18 cellular contexts compared by ENCODE assay signal in the genomic region with DNA sequence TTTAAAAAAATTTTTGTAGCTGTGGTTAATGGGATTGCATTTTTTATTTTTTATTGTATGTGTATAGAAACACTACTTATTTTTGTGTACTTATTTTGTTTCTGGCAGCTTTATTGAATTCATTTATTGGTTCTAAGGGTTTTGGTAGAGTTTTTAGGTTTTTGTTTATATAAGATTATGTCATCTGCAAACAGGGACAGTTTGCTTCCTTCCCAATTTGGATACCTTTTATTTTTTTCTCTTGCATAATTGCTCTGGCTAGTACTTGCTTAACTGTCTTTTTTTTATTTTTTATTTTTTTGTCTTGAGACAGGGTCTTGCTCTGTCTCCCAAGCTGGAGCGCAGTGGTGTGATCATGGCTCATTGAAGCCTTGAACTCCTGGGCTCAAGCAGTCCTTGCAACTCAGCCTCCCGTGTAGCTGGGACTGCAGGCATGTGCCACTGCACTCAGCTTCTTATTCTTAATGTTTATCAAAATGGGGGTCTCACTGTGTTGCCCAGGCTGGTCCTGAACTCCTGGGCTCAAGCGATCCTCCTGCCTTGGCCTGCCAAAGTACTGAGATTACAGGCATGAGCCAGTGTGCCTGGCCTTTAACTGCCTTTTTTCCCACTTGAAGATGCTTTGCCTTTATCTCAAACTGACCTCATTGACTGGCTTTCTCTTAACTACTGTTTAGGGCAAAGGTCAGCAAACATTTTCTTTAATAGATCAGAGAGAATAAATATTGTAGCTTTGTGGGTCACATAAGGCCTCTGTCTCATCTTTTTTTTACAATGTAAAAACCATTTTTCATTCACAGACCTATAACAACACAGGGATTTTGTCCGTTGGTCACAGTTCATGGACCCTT. TPM values are rescaled to one million over a fixed set of nuclear protein-coding genes. Genes with fewer than 3 reads are reported as not detected.
DNase-seq lines count a peak whose midpoint lies in the region; ATAC-seq, FAIRE-seq and TF ChIP-seq lines count a peak whose summit lies in the region.
"Had no signal": no experiment of that assay in that cellular context is flagged by ENCODE, and none has a peak within 500 bp of the region (broad histone marks: within the 10 kb centered on the region; RNA-seq: fewer than 3 reads in every experiment).

No MANE protein-coding gene starts in this region.

- no peaks in the 10 kb centered on the region for H3K9me2 ChIP-seq in Loucy (replicated peaks; ENCODE audit: low read depth, low read length)
- H3K9me2 ChIP-seq in hepatocyte (replicated peaks; ENCODE audit: insufficient read depth): no peaks in the 10 kb centered on the region

- POLR2A ChIA-PET in activated CD8-positive, alpha-beta T cell treated with anti-CD3 and anti-CD28 coated beads, Interleukin-2, amount 10 ng/mL, durations not matched to agents 7 days and 5 days (lab: Charles Lee): interaction anchor here (2.3 kb wide), 1 partner anchor 9 kb away, joined by 8 read pairs; a partner anchor contains a TSS

- ATAC-seq in right cardiac atrium (no peak), GM19397 (IDR thresholded peaks at IDR 0.05; ENCODE audit: unreplicated experiment) (no peak)
- no peak for ATAC-seq in activated CD8-positive, alpha-beta T cell treated with anti-CD3 and anti-CD28 coated beads, Interleukin-2, amount 10 ng/mL, durations not matched to agents 7 days and 5 days

- H3K4me2 ChIP-seq in Loucy (ENCODE audit: low read depth, low read length, poor library complexity, severe bottlenecking): peak overlapping the region; percentile 91
- peak overlapping the region; percentile 46 for H3K4me2 ChIP-seq in hepatocyte

- H3F3A ChIP-seq in Loucy (ENCODE audit: low read depth): no peaks in the 10 kb centered on the region

- peak; percentile 67 for DNase-seq in cardiac septum (ENCODE audit: low spot score)
- DNase-seq in right cardiac atrium: no peak
- no peak for DNase-seq in hepatocyte (ENCODE audit: low spot score)
- peak; percentile 43 for DNase-seq in small intestine
- DNase-seq in activated CD8-positive, alpha-beta T cell treated with anti-CD3 and anti-CD28 coated beads, Interleukin-2, amount 10 ng/mL, durations not matched to agents 7 days and 5 days: no peak
- no peak for DNase-seq in NCI-H345 (lab: John Stamatoyannopoulos, UW)
- DNase-seq: AML-193; CD4-positive, alpha-beta T cell; DMS79 treated with DMSO at 0.1 percent for 48 hours; GDM1; GM23248; HFFc6; NCI-H1694; RPMI8226 had no signal

- H3K9me3 ChIP-seq in right cardiac atrium (ENCODE audit: control insufficient read depth, low read length) (no peaks in the 10 kb centered on the region), Loucy (ENCODE audit: insufficient read depth, low read depth, low read length) (no peaks in the 10 kb centered on the region; the same call in 1 of the 2 replicates), hepatocyte (ENCODE audit: low read depth) (no peaks in the 10 kb centered on the region), small intestine (ENCODE audit: control insufficient read depth, low read depth) (no peaks in the 10 kb centered on the region)
- H3K9me3 ChIP-seq: SJSA1 had no signal

- H3K27me3 Mint-ChIP-seq in activated CD8-positive, alpha-beta T cell treated with anti-CD3 and anti-CD28 coated beads, Interleukin-2, amount 10 ng/mL, durations not matched to agents 7 days and 5 days (ENCODE audit: low read depth): no peaks in the 10 kb centered on the region
- H3K27me3 Mint-ChIP-seq: CD4-positive, alpha-beta T cell had no signal

- TF ChIP-seq CTCF in Loucy (conservative IDR thresholded peaks at IDR 0.05; ENCODE audit: low read length) (no peak), hepatocyte (IDR thresholded peaks at IDR 0.05; ENCODE audit: poor library complexity) (no peak)

- H3K27me3 ChIP-seq in right cardiac atrium (ENCODE audit: control insufficient read depth, insufficient read depth): no peaks in the 10 kb centered on the region
- H3K27me3 ChIP-seq in Loucy (ENCODE audit: insufficient read depth, low read length, poor library complexity, severe bottlenecking): no peaks in the 10 kb centered on the region
- no peaks in the 10 kb centered on the region for H3K27me3 ChIP-seq in hepatocyte
- H3K27me3 ChIP-seq in small intestine (ENCODE audit: control insufficient read depth in 2 of 2, insufficient read depth in 2 of 2, low read length in 2 of 2): no peaks in the 10 kb centered on the region
- H3K27me3 ChIP-seq: SJSA1 had no signal

- no peak overlapping the region for H3K27ac ChIP-seq in right cardiac atrium (ENCODE audit: low read length)
- H3K27ac ChIP-seq in hepatocyte: no peak overlapping the region
- no peak overlapping the region for H3K27ac ChIP-seq in small intestine (ENCODE audit: low read depth in 1 of 2, low read length in 1 of 2)
- H3K27ac ChIP-seq: GM23248, SJSA1 had no signal

- peaks cover 52% of the 10 kb centered on the region for H3K36me3 ChIP-seq in Loucy (ENCODE audit: insufficient read depth, low read length)
- H3K36me3 ChIP-seq in hepatocyte (replicated peaks; ENCODE audit: insufficient read depth, low read depth): no peaks in the 10 kb centered on the region
- H3K36me3 ChIP-seq in small intestine (ENCODE audit: control insufficient read depth in 2 of 2, insufficient read depth in 2 of 2, low read length in 2 of 2): peaks cover 12 to 14% of the 10 kb centered on the region in 2 donors

- H3K4me3 Mint-ChIP-seq in activated CD8-positive, alpha-beta T cell treated with anti-CD3 and anti-CD28 coated beads, Interleukin-2, amount 10 ng/mL, durations not matched to agents 7 days and 5 days: no peak overlapping the region
- H3K4me3 Mint-ChIP-seq: CD4-positive, alpha-beta T cell had no signal

- no peak overlapping the region for H3K4me3 ChIP-seq in right cardiac atrium (ENCODE audit: low read length)
- H3K4me3 ChIP-seq in Loucy (ENCODE audit: low read length, poor library complexity, severe bottlenecking): peak overlapping the region; percentile 91
- H3K4me3 ChIP-seq in hepatocyte: no peak overlapping the region
- no peak overlapping the region for H3K4me3 ChIP-seq in small intestine (ENCODE audit: low read depth in 1 of 2, low read length in 2 of 2)
- H3K4me3 ChIP-seq: GM23248, SJSA1 had no signal

- no peaks in the 10 kb centered on the region for H3K9me3 Mint-ChIP-seq in activated CD8-positive, alpha-beta T cell treated with anti-CD3 and anti-CD28 coated beads, Interleukin-2, amount 10 ng/mL, durations not matched to agents 7 days and 5 days (ENCODE audit: insufficient read depth)
- H3K9me3 Mint-ChIP-seq: CD4-positive, alpha-beta T cell; HFFc6 had no signal

- peaks cover 36% of the 10 kb centered on the region for H3K4me1 Mint-ChIP-seq in activated CD8-positive, alpha-beta T cell treated with anti-CD3 and anti-CD28 coated beads, Interleukin-2, amount 10 ng/mL, durations not matched to agents 7 days and 5 days (ENCODE audit: low read depth)

- H3K27ac Mint-ChIP-seq in activated CD8-positive, alpha-beta T cell treated with anti-CD3 and anti-CD28 coated beads, Interleukin-2, amount 10 ng/mL, durations not matched to agents 7 days and 5 days: no peak overlapping the region
- H3K27ac Mint-ChIP-seq: CD4-positive, alpha-beta T cell had no signal

- 88% methylated on average over 4 of the region's 4 CpGs for WGBS in right cardiac atrium
- WGBS in hepatocyte (ENCODE audit: low lambda C conversion rate, missing lambda C conversion rate): 94% methylated on average over 4 of the region's 4 CpGs
- WGBS in small intestine, 3 donors: 61 to 92% (median 67%) methylated on average over 4 of the region's 4 CpGs

- H3K4me1 ChIP-seq in right cardiac atrium (ENCODE audit: control insufficient read depth, insufficient read depth, low read length) (peaks cover 9% of the 10 kb centered on the region), Loucy (ENCODE audit: insufficient read depth, low read length, poor library complexity, severe bottlenecking) (peaks cover 55% of the 10 kb centered on the region), hepatocyte (ENCODE audit: insufficient read depth) (no peaks in the 10 kb centered on the region), small intestine (ENCODE audit: control insufficient read depth in 2 of 2, insufficient read depth in 1 of 2, low read depth in 1 of 2, low read length in 1 of 2) (peaks cover 2% of the 10 kb centered on the region in 2 donors)
- H3K4me1 ChIP-seq: SJSA1 had no signal

- H3K36me3 Mint-ChIP-seq in activated CD8-positive, alpha-beta T cell treated with anti-CD3 and anti-CD28 coated beads, Interleukin-2, amount 10 ng/mL, durations not matched to agents 7 days and 5 days (ENCODE audit: low read depth): peaks cover 83% of the 10 kb centered on the region

- H4K20me1 ChIP-seq in Loucy (ENCODE audit: insufficient read depth, low read length, poor library complexity, severe bottlenecking): peaks cover 81% of the 10 kb centered on the region
- H4K20me1 ChIP-seq in hepatocyte (ENCODE audit: insufficient read depth, poor library complexity, severe bottlenecking): peaks cover 80% of the 10 kb centered on the region

- H3K9ac ChIP-seq in Loucy (ENCODE audit: low read depth, low read length, poor library complexity, severe bottlenecking): no peak overlapping the region
- H3K9ac ChIP-seq: GM23248 had no signal

- peaks cover 92% of the 10 kb centered on the region for H3K79me2 ChIP-seq in Loucy (ENCODE audit: insufficient read depth, low read length)
- peaks cover 100% of the 10 kb centered on the region for H3K79me2 ChIP-seq in hepatocyte

- intact Hi-C loops in cardiac septum (cut with DNase I): no loop called here
- intact Hi-C loops in right cardiac atrium (cut with DNase I): no loop called here

- no peak for FAIRE-seq in small intestine (lab: Jason Lieb, UNC)
- FAIRE-seq: D721Med had no signal

- H2AFZ ChIP-seq in Loucy (ENCODE audit: low read length) (no peak overlapping the region), hepatocyte (no peak overlapping the region)
- H2AFZ ChIP-seq: GM23248 had no signal

- CTCF ChIA-PET in activated CD8-positive, alpha-beta T cell treated with anti-CD3 and anti-CD28 coated beads, Interleukin-2, amount 10 ng/mL, durations not matched to agents 7 days and 5 days (lab: Charles Lee): interaction anchor here (0.7 to 5.9 kb wide), 9 partner anchors 7 to 255 kb away, joined by 3 to 23 read pairs (median 6); a partner anchor contains a TSS

RNA-seq across cellular contexts. Expression of a gene that starts 8.6 kb away (rescaled TPM):
- total RNA-seq in cardiac septum (93.0 TPM), right cardiac atrium (10 to 100 TPM; 81.6 to 98.6 (median 88.2) TPM), hepatocyte (150 and 172 TPM in 2 replicates)
- polyA plus RNA-seq in right cardiac atrium (89.0 TPM), hepatocyte (216 and 228 TPM in 2 replicates), small intestine (100 to 1,000 TPM in 2 of 3 donors, 10 to 100 TPM in 1; 89.7 to 196 (median 125) TPM)
- 10 to 100 TPM; 59.8 to 63.1 TPM for total RNA-seq in activated CD8-positive, alpha-beta T cell treated with anti-CD3 and anti-CD28 coated beads, Interleukin-2, amount 10 ng/mL, durations not matched to agents 7 days and 5 days

Comparison
In these comparisons a context has a peak if more than half of its experiments do, and no peak if none do; other contexts are left out.
1. DNase-seq: peak in cardiac septum (single experiment) and small intestine (single experiment); none in right cardiac atrium (0 of 3), hepatocyte (single experiment), activated CD8-positive, alpha-beta T cell treated with anti-CD3 and anti-CD28 coated beads, Interleukin-2, amount 10 ng/mL, durations not matched to agents 7 days and 5 days (single experiment) and NCI-H345 (single experiment).